In the genomic region with DNA sequence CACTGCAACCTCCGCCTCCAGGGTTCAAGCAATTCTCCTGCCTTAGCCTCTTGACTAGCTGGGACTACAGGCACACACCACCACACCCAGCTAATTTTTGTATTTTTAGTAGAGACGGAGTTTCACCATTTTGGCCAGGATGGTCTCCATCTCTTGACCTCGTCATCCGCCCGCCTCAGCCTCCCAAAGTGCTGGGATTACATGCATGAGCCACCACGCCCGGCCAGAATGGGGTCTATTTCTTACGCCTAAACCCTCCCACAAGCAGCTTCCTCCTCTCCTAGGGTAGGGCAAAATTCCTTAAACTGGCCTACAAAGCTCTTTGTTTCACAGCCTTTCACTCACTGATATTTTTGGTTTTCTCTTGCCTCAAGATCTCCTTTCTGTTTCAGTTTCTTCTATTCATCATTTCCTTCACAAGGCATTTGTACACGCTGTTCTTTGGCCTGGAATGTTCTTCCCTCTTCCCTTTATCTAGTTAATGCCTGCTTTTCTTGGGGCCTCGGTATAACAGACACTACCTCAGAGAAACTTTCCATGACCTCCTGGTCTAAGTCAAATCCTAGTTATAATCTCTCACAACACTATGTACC, we compare ENCODE assay signal across 12 cellular contexts. TPM values are rescaled to one million over a fixed set of nuclear protein-coding genes. Genes with fewer than 3 reads are reported as not detected.
DNase-seq lines count a peak whose midpoint lies in the region; ATAC-seq and TF ChIP-seq lines count a peak whose summit lies in the region.
"Had no signal": no experiment of that assay in that cellular context is flagged by ENCODE, and none has a peak within 500 bp of the region (broad histone marks: within the 10 kb centered on the region; RNA-seq: fewer than 3 reads in every experiment).

No MANE protein-coding gene starts in this region.

- H3K9me3 ChIP-seq in adrenal gland (replicated peaks in 1 of 3) (no peaks in the 10 kb centered on the region), stomach smooth muscle (ENCODE audit: control insufficient read depth in 2 of 2, low read length in 2 of 2) (no peaks in the 10 kb centered on the region)

- no peaks in the 10 kb centered on the region for H3K27me3 ChIP-seq in adrenal gland
- H3K27me3 ChIP-seq in stomach smooth muscle (ENCODE audit: control insufficient read depth in 1 of 2, insufficient read depth in 2 of 2, low read length in 2 of 2): no peaks in the 10 kb centered on the region

- H3K4me3 ChIP-seq in adrenal gland (no peak overlapping the region), stomach smooth muscle (ENCODE audit: low read length in 2 of 2) (peak overlapping the region; percentile 4 to 10)
- H3K4me3 ChIP-seq: GM23338, skin epidermis had no signal

- peaks cover 0 to 25% of the 10 kb centered on the region in 2 donors for H3K4me1 ChIP-seq in adrenal gland (replicated peaks in 1 of 2)
- peaks cover 4% of the 10 kb centered on the region for H3K4me1 ChIP-seq in stomach smooth muscle (ENCODE audit: control insufficient read depth, insufficient read depth, low read length)

- TF ChIP-seq CTCF in adrenal gland (IDR thresholded peaks at IDR 0.05): no peak

- no peak overlapping the region for H3K9ac ChIP-seq in stomach smooth muscle (ENCODE audit: low read length in 2 of 2)

- intact Hi-C loops in adrenal gland (cut with DNase I): no loop called here

- no peak for TF ChIP-seq POLR2A in adrenal gland (IDR thresholded peaks at IDR 0.05)

- H3K27ac ChIP-seq in adrenal gland (peak overlapping the region; percentile 4 to 89 (median 76)), stomach smooth muscle (ENCODE audit: low read length) (peak overlapping the region; percentile 24)

- no peak for ATAC-seq in GM19452 (IDR thresholded peaks at IDR 0.05; ENCODE audit: unreplicated experiment)
- ATAC-seq: GM23338 had no signal

- WGBS in adrenal gland, 4 donors: 55 to 74% (median 64%) methylated on average over 10 of the region's 10 CpGs

- DNase-seq in SIG-M5 treated with dmso at 0.1 percent for 504 hours (lab: John Stamatoyannopoulos, UW; ENCODE audit: unreplicated experiment): peak; percentile 9
- no peak for DNase-seq in SIG-M5 (lab: John Stamatoyannopoulos, UW)
- DNase-seq in adrenal gland: peak in 1 of 7 donors; percentile 10
- DNase-seq in iris pigment epithelial cell (ENCODE audit: low read depth): peak; percentile 88
- DNase-seq in HPDE6-E6E7 (ENCODE audit: extremely low spot score): no peak
- no peak for DNase-seq in NCI-H1694 treated with DMSO at 0.1 percent for 48 hours (lab: John Stamatoyannopoulos, UW)
- DNase-seq: 8988T, NCI-H524 treated with DMSO at 0.1 percent for 48 hours had no signal

- H3K36me3 ChIP-seq in adrenal gland (replicated peaks in 1 of 2): no peaks in the 10 kb centered on the region
- H3K36me3 ChIP-seq in stomach smooth muscle (ENCODE audit: control insufficient read depth in 2 of 2, insufficient read depth in 2 of 2, low read length in 2 of 2): no peaks in the 10 kb centered on the region

RNA-seq across cellular contexts. Expression of a gene that starts 6.7 kb away (rescaled TPM):
- total RNA-seq in adrenal gland: 10 to 100 TPM in 1 of 8 donors, 1 to 10 TPM in 7; 5.1 to 13.4 (median 7.6) TPM
- polyA plus RNA-seq in adrenal gland: 1 to 10 TPM; 1.6 to 6.4 (median 3.0) TPM

RNA-seq across cellular contexts. Expression of a gene that starts 6.8 kb away (rescaled TPM):
- total RNA-seq in adrenal gland: 10 to 100 TPM; 12.0 to 61.9 (median 32.4) TPM
- 10 to 100 TPM; 10.0 to 47.5 (median 10.5) TPM for polyA plus RNA-seq in adrenal gland

Comparison
In these comparisons a context has a peak if more than half of its experiments do, and no peak if none do; other contexts are left out.
1. DNase-seq: peak in SIG-M5 treated with dmso at 0.1 percent for 504 hours (single experiment) and iris pigment epithelial cell (single experiment); none in SIG-M5 (single experiment), HPDE6-E6E7 (single experiment) and NCI-H1694 treated with DMSO at 0.1 percent for 48 hours (single experiment).
2. H3K4me3 ChIP-seq: peak in stomach smooth muscle (2 of 2); none in adrenal gland (0 of 4).